In genomic region chr12:124842800-124843510, GRCh38 we compare ENCODE assay signal across 2 cellular contexts.
TF ChIP-seq lines count a peak whose summit lies in the region.

No MANE protein-coding gene starts in this region.

TF ChIP-seq in GM12878, 131 proteins besides CTCF, POLR2A, EP300 and RAD21:
- TF ChIP-seq TCF3 (IDR thresholded peaks at IDR 0.05; ENCODE audit: borderline replicate concordance, insufficient read depth, low read depth, low read length) = no peak
- no peak for TF ChIP-seq JUND (IDR thresholded peaks at IDR 0.05; ENCODE audit: low read depth, low read length)
- no peak for TF ChIP-seq NFXL1 (IDR thresholded peaks at IDR 0.05; ENCODE audit: borderline replicate concordance)
- no peak for TF ChIP-seq NR2C1 (IDR thresholded peaks at IDR 0.05)
- no peak for TF ChIP-seq REST (IDR thresholded peaks at IDR 0.05; ENCODE audit: low read depth, low read length)
- TF ChIP-seq MYB (IDR thresholded peaks at IDR 0.05; ENCODE audit: borderline replicate concordance, low read depth, low read length) = no peak
- TF ChIP-seq MXI1 (IDR thresholded peaks at IDR 0.05; ENCODE audit: low read depth, low read length) = no peak
- no peak for TF ChIP-seq STAT3 (IDR thresholded peaks at IDR 0.05; ENCODE audit: low read depth, low read length)
- TF ChIP-seq SP1 (IDR thresholded peaks at IDR 0.05; ENCODE audit: low read depth, low read length) = no peak
- no peak for TF ChIP-seq IRF4 (IDR thresholded peaks at IDR 0.05; ENCODE audit: low read depth, low read length)
- TF ChIP-seq SREBF2 (IDR thresholded peaks at IDR 0.05; ENCODE audit: low read length) = no peak
- TF ChIP-seq TBL1XR1 (IDR thresholded peaks at IDR 0.05; ENCODE audit: low read depth, low read length) = no peak
- TF ChIP-seq SMAD5 (IDR thresholded peaks at IDR 0.05; ENCODE audit: low read depth) = no peak
- TF ChIP-seq ELK1 (IDR thresholded peaks at IDR 0.05; ENCODE audit: low read depth, low read length) = no peak
- TF ChIP-seq CHD1 (IDR thresholded peaks at IDR 0.05; ENCODE audit: low read depth, low read length) = no peak
- TF ChIP-seq ZBTB40 (IDR thresholded peaks at IDR 0.05; ENCODE audit: borderline replicate concordance) = no peak

TF ChIP-seq in HepG2, 621 proteins besides CTCF, POLR2A, EP300 and RAD21:
- TF ChIP-seq ZBTB38 (CRISPR knock-in tag; IDR thresholded peaks at IDR 0.05) = peak; percentile 57
- TF ChIP-seq TBX2 (CRISPR knock-in tag; IDR thresholded peaks at IDR 0.05; ENCODE audit: borderline replicate concordance) = 0 out of 2 replicates have a peak, but pooled peaks have one; percentile 24
- TF ChIP-seq ZNF687 (CRISPR knock-in tag; IDR thresholded peaks at IDR 0.05) = peak; percentile 9; the same call in 1 of the 2 replicates
- TF ChIP-seq ZNF44 (CRISPR knock-in tag; IDR thresholded peaks at IDR 0.05) = no peak
- no peak for TF ChIP-seq YY1 (IDR thresholded peaks at IDR 0.05; ENCODE audit: insufficient read depth, insufficient replicate concordance, low read depth, low read length)
- TF ChIP-seq SP4 (CRISPR knock-in tag; IDR thresholded peaks at IDR 0.05) = 0 out of 2 replicates have a peak, but pooled peaks have one; percentile 25
- no peak for TF ChIP-seq NR2F6 (IDR thresholded peaks at IDR 0.05)
- TF ChIP-seq NR2F6 (CRISPR knock-in tag; IDR thresholded peaks at IDR 0.05) = no peak
- TF ChIP-seq MYC (CRISPR knock-in tag; IDR thresholded peaks at IDR 0.05; ENCODE audit: borderline replicate concordance) = 0 out of 2 replicates have a peak, but pooled peaks have one; percentile 22
- TF ChIP-seq POGZ (CRISPR knock-in tag; IDR thresholded peaks at IDR 0.05) = no peak
TF ChIP-seq in HepG2: peak in this region for 5.
